ENCODE assay signal across 16 cellular contexts in the genomic region with DNA sequence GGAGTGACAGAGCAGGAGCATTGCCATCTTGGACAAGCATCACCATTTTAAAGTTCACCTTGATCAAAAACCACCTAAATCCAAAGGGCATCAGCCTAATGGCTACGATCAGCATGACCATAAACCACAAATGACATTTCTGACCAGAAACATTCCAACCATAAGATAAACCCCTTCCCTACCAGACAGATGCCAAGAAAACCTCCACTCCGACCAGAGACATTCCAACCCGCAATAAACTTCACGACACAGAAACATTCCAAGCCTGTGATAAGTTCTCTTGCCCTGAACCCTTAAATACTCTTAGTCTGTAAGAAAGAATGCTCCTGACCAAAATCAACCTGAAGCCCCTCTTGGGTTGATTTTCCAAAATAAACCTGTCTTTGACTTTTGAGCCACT.
"Had no signal": no experiment of that assay in that cellular context is flagged by ENCODE, and none has a peak within 500 bp of the region (broad histone marks: within the 10 kb centered on the region; RNA-seq: fewer than 3 reads in every experiment).

No MANE protein-coding gene starts in this region.

- ATAC-seq: activated CD8-positive, alpha-beta T cell treated with anti-CD3 and anti-CD28 coated beads for 36 hours; activated naive CD4-positive, alpha-beta T cell treated with anti-CD3 and anti-CD28 coated beads, Interleukin-2, amount 50 U/mL, for 72 hours; left lobe of liver; sciatic nerve; stimulated activated naive CD8-positive, alpha-beta T cell treated with anti-CD3 and anti-CD28 coated beads, Interleukin-15, amount 100 ng/mL, for 72 hours had no signal

- H3K27me3 ChIP-seq: brain microvascular endothelial cell, testis had no signal

- DNase-seq: activated CD4-positive, alpha-beta T cell treated with anti-CD3 and anti-CD28 coated beads for 4 hours; activated CD8-positive, alpha-beta memory T cell treated with anti-CD3 and anti-CD28 coated beads, Interleukin-2, amount 50 U/mL, for 4 hours; activated CD8-positive, alpha-beta T cell treated with anti-CD3 and anti-CD28 coated beads for 36 hours; activated effector memory CD4-positive, alpha-beta T cell treated with anti-CD3 and anti-CD28 coated beads, Interleukin-2, amount 50 U/mL, for 16 hours; activated T-cell treated with anti-CD3 and anti-CD28 coated beads, Interleukin-2, amount 50 U/mL, for 48 hours; brain microvascular endothelial cell; effector memory CD4-positive, alpha-beta T cell; foreskin fibroblast; immature natural killer cell; stimulated activated CD4-positive, alpha-beta T cell treated with anti-CD3 and anti-CD28 coated beads, Interleukin-1b, Interleukin-23, amount 100 ng/mL, for 48 hours; stimulated activated naive CD8-positive, alpha-beta T cell treated with anti-CD3 and anti-CD28 coated beads, Interleukin-15, amount 100 ng/mL, for 72 hours; T-helper 2 cell; testis had no signal

- H3K4me3 ChIP-seq: testis had no signal

- H3K9me3 ChIP-seq: testis had no signal

- H3K36me3 ChIP-seq: brain microvascular endothelial cell had no signal

- H3K4me1 ChIP-seq: testis had no signal

- H3K27ac ChIP-seq: brain microvascular endothelial cell, testis had no signal
